13 cellular contexts compared by ENCODE assay signal in genomic region chr11:2511421-2512369, GRCh38.
DNase-seq lines count a peak whose midpoint lies in the region; ATAC-seq, FAIRE-seq and TF ChIP-seq lines count a peak whose summit lies in the region.
"Had no signal": no experiment of that assay in that cellular context is flagged by ENCODE, and none has a peak within 500 bp of the region (broad histone marks: within the 10 kb centered on the region; RNA-seq: fewer than 3 reads in every experiment).

No MANE protein-coding gene starts in this region.

- H3K4me3 ChIP-seq in RWPE2 (ENCODE audit: severe bottlenecking) (no peak overlapping the region), right cardiac atrium (ENCODE audit: low read length) (no peak overlapping the region)

- H3K4me1 ChIP-seq in RWPE2 (ENCODE audit: insufficient read depth, poor library complexity, severe bottlenecking): no peaks in the 10 kb centered on the region
- H3K4me1 ChIP-seq in right cardiac atrium (ENCODE audit: control insufficient read depth, insufficient read depth, low read length): peaks cover 16% of the 10 kb centered on the region

- no peak for ATAC-seq in RWPE2 (ENCODE audit: low read depth)
- ATAC-seq in right cardiac atrium: peak; percentile 13 to 39
- ATAC-seq in sciatic nerve: peak; percentile 51
- no peak for ATAC-seq in HG02763 (IDR thresholded peaks at IDR 0.05; ENCODE audit: unreplicated experiment)
- ATAC-seq in HG03135 (IDR thresholded peaks at IDR 0.05; ENCODE audit: unreplicated experiment): no peak

- intact Hi-C loops in right cardiac atrium (cut with DNase I): loop anchor here in 1 of 4 donors (5.0 to 10.0 kb wide), 2 partner anchors 34 to 217 kb away; no protein-coding TSS in a partner anchor
- intact Hi-C loops in sciatic nerve (cut with DNase I): no loop called here

- WGBS in right cardiac atrium: 71% methylated on average over 27 of the region's 27 CpGs

- H3K36me3 ChIP-seq in RWPE2 (ENCODE audit: low read depth): no peaks in the 10 kb centered on the region

- H3K27me3 ChIP-seq in RWPE2 (ENCODE audit: insufficient read depth, poor library complexity, severe bottlenecking) (no peaks in the 10 kb centered on the region), right cardiac atrium (ENCODE audit: control insufficient read depth, insufficient read depth) (no peaks in the 10 kb centered on the region)

- TF ChIP-seq CTCF in RWPE2 (IDR thresholded peaks at IDR 0.05; ENCODE audit: poor library complexity, severe bottlenecking): no peak

- TF ChIP-seq POLR2A in GM12891 (IDR thresholded peaks at IDR 0.05; ENCODE audit: low read depth, low read length): no peak

- DNase-seq in GM12891 (ENCODE audit: insufficient read length, low spot score) (peak; percentile 15), RWPE2 (ENCODE audit: low spot score) (peak; percentile 49), right cardiac atrium (peak; percentile 19 to 71 (median 65)), sciatic nerve (ENCODE audit: low spot score) (peak; percentile 56), NCI-H1417 (lab: John Stamatoyannopoulos, UW) (no peak)
- no peak for DNase-seq in activated CD4-positive, alpha-beta T cell treated with anti-CD3 and anti-CD28 coated beads for 4 hours
- DNase-seq: activated gamma-delta T cell treated with Interleukin-2 at 50 U/mL for 16 hours; foreskin melanocyte; stimulated activated naive CD4-positive, alpha-beta T cell treated with Interleukin-2 at 50 U/mL for 16 hours had no signal

- H3K27ac ChIP-seq in RWPE2 (ENCODE audit: poor library complexity, severe bottlenecking) (no peak overlapping the region), right cardiac atrium (ENCODE audit: low read length) (peak overlapping the region; percentile 73)

- no peak for FAIRE-seq in GM12891 (lab: Jason Lieb, UNC)
- FAIRE-seq: RCC 7860 had no signal

- H3K9me3 ChIP-seq in RWPE2 (ENCODE audit: severe bottlenecking) (no peaks in the 10 kb centered on the region), right cardiac atrium (ENCODE audit: control insufficient read depth, low read length) (no peaks in the 10 kb centered on the region)
- H3K9me3 ChIP-seq: Caco-2 had no signal

TF ChIP-seq in GM12891, 5 proteins besides CTCF, POLR2A, EP300 and RAD21:
- TF ChIP-seq POU2F2 (IDR thresholded peaks at IDR 0.05; ENCODE audit: low read depth, low read length) (no peak), SPI1 (IDR thresholded peaks at IDR 0.05; ENCODE audit: low read depth, low read length) (no peak), POLR2AphosphoS5 (IDR thresholded peaks at IDR 0.05; ENCODE audit: low read depth, low read length) (no peak), PAX5 (IDR thresholded peaks at IDR 0.05; ENCODE audit: insufficient read depth, low read length, severe bottlenecking) (no peak), TAF1 (IDR thresholded peaks at IDR 0.05; ENCODE audit: low read depth, low read length) (no peak)

Comparison
In these comparisons a context has a peak if more than half of its experiments do, and no peak if none do; other contexts are left out.
1. DNase-seq: peak in GM12891 (single experiment), RWPE2 (single experiment), right cardiac atrium (3 of 3) and sciatic nerve (single experiment); none in NCI-H1417 (0 of 3) and activated CD4-positive, alpha-beta T cell treated with anti-CD3 and anti-CD28 coated beads for 4 hours (0 of 2).
2. ATAC-seq: peak in right cardiac atrium (2 of 2) and sciatic nerve (single experiment); none in RWPE2 (single experiment), HG02763 (single experiment) and HG03135 (single experiment).